7 cellular contexts compared by ENCODE assay signal in the genomic region with DNA sequence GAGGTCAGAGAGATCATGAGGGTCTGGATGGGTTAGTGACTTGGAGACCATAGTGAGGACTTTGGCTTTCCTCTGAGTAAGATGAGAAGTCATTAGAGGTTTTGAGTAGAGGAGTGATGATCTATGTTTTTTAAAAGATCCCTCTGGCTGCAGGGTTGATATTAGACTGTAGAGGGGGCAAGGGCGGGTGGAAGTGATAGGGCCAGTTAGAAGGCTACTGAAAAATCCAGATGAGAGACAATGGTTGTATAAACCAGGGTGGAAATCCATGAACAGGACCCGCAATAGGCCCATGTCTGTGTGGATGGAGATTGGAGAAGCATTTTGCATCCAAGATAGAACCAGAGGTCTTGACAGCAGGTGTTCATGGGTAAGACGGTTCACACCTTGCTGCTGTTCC. TPM values are rescaled to one million over a fixed set of nuclear protein-coding genes. Genes with fewer than 3 reads are reported as not detected.
DNase-seq lines count a peak whose midpoint lies in the region; ATAC-seq and FAIRE-seq lines count a peak whose summit lies in the region.
"Had no signal": no experiment of that assay in that cellular context is flagged by ENCODE, and none has a peak within 500 bp of the region (broad histone marks: within the 10 kb centered on the region; RNA-seq: fewer than 3 reads in every experiment).

No MANE protein-coding gene starts in this region.

- no peaks in the 10 kb centered on the region for H3K9me3 Mint-ChIP-seq in activated CD8-positive, alpha-beta memory T cell treated with anti-CD3 and anti-CD28 coated beads, Interleukin-2, amount 10 ng/mL, durations not matched to agents 7 days and 5 days (ENCODE audit: low read depth)
- no peaks in the 10 kb centered on the region for H3K9me3 Mint-ChIP-seq in activated naive CD8-positive, alpha-beta T cell treated with anti-CD3 and anti-CD28 coated beads for 36 hours
- no peaks in the 10 kb centered on the region for H3K9me3 Mint-ChIP-seq in stimulated activated memory B cell treated with anti-CD40 and anti-IgM and Interleukin-4, amounts not matched to agents 10 μg/mL and 1 μg/mL and 100 μg/mL, for 72 hours

- H3K36me3 Mint-ChIP-seq in activated CD8-positive, alpha-beta memory T cell treated with anti-CD3 and anti-CD28 coated beads, Interleukin-2, amount 10 ng/mL, durations not matched to agents 7 days and 5 days = peaks cover 79% of the 10 kb centered on the region
- peaks cover 66% of the 10 kb centered on the region for H3K36me3 Mint-ChIP-seq in activated naive CD8-positive, alpha-beta T cell treated with anti-CD3 and anti-CD28 coated beads for 36 hours
- H3K36me3 Mint-ChIP-seq in stimulated activated memory B cell treated with anti-CD40 and anti-IgM and Interleukin-4, amounts not matched to agents 10 μg/mL and 1 μg/mL and 100 μg/mL, for 72 hours = peaks cover 85% of the 10 kb centered on the region

- peak overlapping the region; percentile 74 for H3K27ac Mint-ChIP-seq in activated CD8-positive, alpha-beta memory T cell treated with anti-CD3 and anti-CD28 coated beads, Interleukin-2, amount 10 ng/mL, durations not matched to agents 7 days and 5 days
- peak overlapping the region; percentile 62 for H3K27ac Mint-ChIP-seq in activated naive CD8-positive, alpha-beta T cell treated with anti-CD3 and anti-CD28 coated beads for 36 hours
- H3K27ac Mint-ChIP-seq in stimulated activated memory B cell treated with anti-CD40 and anti-IgM and Interleukin-4, amounts not matched to agents 10 μg/mL and 1 μg/mL and 100 μg/mL, for 72 hours = peak overlapping the region; percentile 25

- no peaks in the 10 kb centered on the region for H3K27me3 Mint-ChIP-seq in activated CD8-positive, alpha-beta memory T cell treated with anti-CD3 and anti-CD28 coated beads, Interleukin-2, amount 10 ng/mL, durations not matched to agents 7 days and 5 days
- no peaks in the 10 kb centered on the region for H3K27me3 Mint-ChIP-seq in activated naive CD8-positive, alpha-beta T cell treated with anti-CD3 and anti-CD28 coated beads for 36 hours
- no peaks in the 10 kb centered on the region for H3K27me3 Mint-ChIP-seq in stimulated activated memory B cell treated with anti-CD40 and anti-IgM and Interleukin-4, amounts not matched to agents 10 μg/mL and 1 μg/mL and 100 μg/mL, for 72 hours

- DNase-seq in activated CD8-positive, alpha-beta memory T cell treated with anti-CD3 and anti-CD28 coated beads, Interleukin-2, amount 10 ng/mL, durations not matched to agents 7 days and 5 days = no peak
- DNase-seq in activated CD8-positive, alpha-beta memory T cell treated with anti-CD3 and anti-CD28 coated beads for 24 hours = no peak
- no peak for DNase-seq in activated naive CD8-positive, alpha-beta T cell treated with anti-CD3 and anti-CD28 coated beads for 36 hours
- no peak for DNase-seq in urothelium cell line (ENCODE audit: low spot score)
- DNase-seq: NCI-H774 had no signal

- CTCF ChIA-PET in activated CD8-positive, alpha-beta memory T cell treated with anti-CD3 and anti-CD28 coated beads, Interleukin-2, amount 10 ng/mL, durations not matched to agents 7 days and 5 days (lab: Charles Lee) = interaction anchor here (1.1 to 1.8 kb wide), 5 partner anchors 10 to 53 kb away, joined by 3 to 8 read pairs (median 4); a partner anchor contains a TSS

- peak; percentile 54 for ATAC-seq in activated CD8-positive, alpha-beta memory T cell treated with anti-CD3 and anti-CD28 coated beads, Interleukin-2, amount 10 ng/mL, durations not matched to agents 7 days and 5 days
- ATAC-seq in stimulated activated memory B cell treated with anti-CD40 and anti-IgM and Interleukin-4, amounts not matched to agents 10 μg/mL and 1 μg/mL and 100 μg/mL, for 72 hours = no peak
- ATAC-seq in HG03460 (IDR thresholded peaks at IDR 0.05; ENCODE audit: unreplicated experiment) = no peak

- H3K4me1 Mint-ChIP-seq in activated CD8-positive, alpha-beta memory T cell treated with anti-CD3 and anti-CD28 coated beads, Interleukin-2, amount 10 ng/mL, durations not matched to agents 7 days and 5 days = peaks cover 68% of the 10 kb centered on the region
- peaks cover 43% of the 10 kb centered on the region for H3K4me1 Mint-ChIP-seq in activated naive CD8-positive, alpha-beta T cell treated with anti-CD3 and anti-CD28 coated beads for 36 hours
- peaks cover 44% of the 10 kb centered on the region for H3K4me1 Mint-ChIP-seq in stimulated activated memory B cell treated with anti-CD40 and anti-IgM and Interleukin-4, amounts not matched to agents 10 μg/mL and 1 μg/mL and 100 μg/mL, for 72 hours

- no peak overlapping the region for H3K4me3 Mint-ChIP-seq in activated CD8-positive, alpha-beta memory T cell treated with anti-CD3 and anti-CD28 coated beads, Interleukin-2, amount 10 ng/mL, durations not matched to agents 7 days and 5 days
- no peak overlapping the region for H3K4me3 Mint-ChIP-seq in activated naive CD8-positive, alpha-beta T cell treated with anti-CD3 and anti-CD28 coated beads for 36 hours
- H3K4me3 Mint-ChIP-seq in stimulated activated memory B cell treated with anti-CD40 and anti-IgM and Interleukin-4, amounts not matched to agents 10 μg/mL and 1 μg/mL and 100 μg/mL, for 72 hours = no peak overlapping the region

- no peak for FAIRE-seq in urothelium cell line (lab: Jason Lieb, UNC)

RNA-seq across cellular contexts. Expression of a gene that starts 9.8 kb away (rescaled TPM):
- 100 to 1,000 TPM; 566 to 685 TPM for total RNA-seq in activated CD8-positive, alpha-beta memory T cell treated with anti-CD3 and anti-CD28 coated beads, Interleukin-2, amount 10 ng/mL, durations not matched to agents 7 days and 5 days
- total RNA-seq in activated naive CD8-positive, alpha-beta T cell treated with anti-CD3 and anti-CD28 coated beads for 36 hours = 100 to 1,000 TPM; 233 to 235 TPM

RNA-seq across cellular contexts. Expression of a gene that starts 36.7 kb away (rescaled TPM):
- 10 to 100 TPM; 63.3 to 92.9 TPM for total RNA-seq in activated CD8-positive, alpha-beta memory T cell treated with anti-CD3 and anti-CD28 coated beads, Interleukin-2, amount 10 ng/mL, durations not matched to agents 7 days and 5 days
- total RNA-seq in activated naive CD8-positive, alpha-beta T cell treated with anti-CD3 and anti-CD28 coated beads for 36 hours = 10 to 100 TPM; 80.1 to 80.6 TPM

RNA-seq across cellular contexts. Expression of a gene that starts 44.0 kb away (rescaled TPM):
- total RNA-seq in activated CD8-positive, alpha-beta memory T cell treated with anti-CD3 and anti-CD28 coated beads, Interleukin-2, amount 10 ng/mL, durations not matched to agents 7 days and 5 days = 10 to 100 TPM in 1 of 2 experiments, 1 to 10 TPM in 1; 6.2 to 10.3 TPM
- total RNA-seq in activated naive CD8-positive, alpha-beta T cell treated with anti-CD3 and anti-CD28 coated beads for 36 hours = 10 to 100 TPM; 11.4 to 11.8 TPM

RNA-seq across cellular contexts. Expression of a gene that starts 52.3 kb away (rescaled TPM):
- 10 to 100 TPM; 11.3 to 13.2 TPM for total RNA-seq in activated CD8-positive, alpha-beta memory T cell treated with anti-CD3 and anti-CD28 coated beads, Interleukin-2, amount 10 ng/mL, durations not matched to agents 7 days and 5 days
- 10 to 100 TPM; 10.9 to 11.2 TPM for total RNA-seq in activated naive CD8-positive, alpha-beta T cell treated with anti-CD3 and anti-CD28 coated beads for 36 hours

RNA-seq across cellular contexts. Expression of a gene that starts 52.5 kb away (rescaled TPM):
- total RNA-seq in activated CD8-positive, alpha-beta memory T cell treated with anti-CD3 and anti-CD28 coated beads, Interleukin-2, amount 10 ng/mL, durations not matched to agents 7 days and 5 days = 100 to 1,000 TPM in 1 of 2 experiments, 10 to 100 TPM in 1; 72.0 to 108 TPM
- total RNA-seq in activated naive CD8-positive, alpha-beta T cell treated with anti-CD3 and anti-CD28 coated beads for 36 hours = 100 to 1,000 TPM; 181 to 183 TPM
